Comparison of ENCODE assay signal across 1 cellular context in genomic region chr12:57606821-57607220, GRCh38.
TF ChIP-seq lines count a peak whose summit lies in the region.

No MANE protein-coding gene starts in this region.

TF ChIP-seq in WTC11, 78 proteins besides CTCF, POLR2A, EP300 and RAD21 (continued from another document):
- TF ChIP-seq ZNF425 (CRISPR knock-in tag; conservative IDR thresholded peaks at IDR 0.05) (no peak), ZNF396 (CRISPR knock-in tag; IDR thresholded peaks at IDR 0.05; ENCODE audit: borderline replicate concordance) (no peak), AR (CRISPR knock-in tag; IDR thresholded peaks at IDR 0.05) (no peak), NFE2L1 (CRISPR knock-in tag; IDR thresholded peaks at IDR 0.05) (no peak), EMX1 (CRISPR knock-in tag; IDR thresholded peaks at IDR 0.05) (no peak), PRRX2 (CRISPR knock-in tag; IDR thresholded peaks at IDR 0.05) (no peak), ATF6 (CRISPR knock-in tag; IDR thresholded peaks at IDR 0.05) (no peak), CREM (CRISPR knock-in tag; IDR thresholded peaks at IDR 0.05) (no peak), CREB1 (CRISPR knock-in tag; IDR thresholded peaks at IDR 0.05) (no peak), ZNF671 (CRISPR knock-in tag; IDR thresholded peaks at IDR 0.05) (no peak)
